15 cellular contexts compared by ENCODE assay signal in the genomic region with DNA sequence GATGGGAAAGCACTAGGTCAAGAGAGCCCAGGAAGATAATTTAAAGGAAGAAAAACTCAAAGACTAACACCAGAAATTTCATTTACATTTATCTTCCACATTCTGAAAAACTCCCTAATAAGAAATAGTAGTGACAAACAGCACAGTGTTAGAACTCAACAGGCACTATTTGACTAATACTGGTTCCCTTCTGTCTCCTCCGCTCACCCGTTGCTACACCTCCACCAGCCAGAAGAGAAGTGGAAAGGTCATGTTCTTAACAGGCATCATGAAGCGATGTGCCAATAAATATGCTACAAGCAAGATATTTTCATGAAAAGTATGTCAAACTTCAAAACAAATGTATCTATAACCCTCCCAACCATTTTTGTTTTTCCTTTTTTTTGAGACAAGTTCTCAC. TPM values are rescaled to one million over a fixed set of nuclear protein-coding genes. Genes with fewer than 3 reads are reported as not detected.
A peak's percentile ranks its signal among the peaks of the same experiment; 100 is the strongest.
DNase-seq lines count a peak whose midpoint lies in the region; ATAC-seq and TF ChIP-seq lines count a peak whose summit lies in the region.
"Had no signal": no experiment of that assay in that cellular context is flagged by ENCODE, and none has a peak within 500 bp of the region (broad histone marks: within the 10 kb centered on the region; RNA-seq: fewer than 3 reads in every experiment).

No MANE protein-coding gene starts in this region.

- no peak for TF ChIP-seq POLR2A in right lobe of liver (IDR thresholded peaks at IDR 0.05)

- H3K36me3 ChIP-seq in DND-41 (ENCODE audit: insufficient read depth, low read length) (no peaks in the 10 kb centered on the region; the same call in 1 of the 2 replicates), right lobe of liver (no peaks in the 10 kb centered on the region), osteoblast (ENCODE audit: insufficient read depth, low read length) (no peaks in the 10 kb centered on the region)
- H3K36me3 ChIP-seq: uterus had no signal

- H4K20me1 ChIP-seq in DND-41 (ENCODE audit: insufficient read depth, low read length) (peaks cover 85% of the 10 kb centered on the region), osteoblast (ENCODE audit: insufficient read depth, low read length) (peaks cover 82% of the 10 kb centered on the region)

- DNase-seq in DND-41: no peak
- no peak for DNase-seq in right lobe of liver
- no peak for DNase-seq in NCI-H82 (lab: John Stamatoyannopoulos, UW)
- no peak for DNase-seq in NCI-H2196 (lab: John Stamatoyannopoulos, UW; ENCODE audit: unreplicated experiment)
- DNase-seq in osteoblast (ENCODE audit: insufficient read length, low spot score, missing footprints): no peak
- no peak for DNase-seq in GM20000 (ENCODE audit: low spot score)
- DNase-seq: DMS 273 treated with DMSO at 0.1 percent for 48 hours, islet precursor cell, KG1, NCI-H510A treated with DMSO at 0.1 percent for 48 hours, SW 1271, uterus had no signal

- H3K27ac ChIP-seq in DND-41 (ENCODE audit: low read length): no peak overlapping the region
- no peak overlapping the region for H3K27ac ChIP-seq in right lobe of liver
- H3K27ac ChIP-seq in osteoblast (ENCODE audit: low read depth, low read length): no peak overlapping the region

- ATAC-seq in DND-41 (ENCODE audit: insufficient read depth, low read depth): no peak
- ATAC-seq in GM18861 (IDR thresholded peaks at IDR 0.05; ENCODE audit: unreplicated experiment): peak; percentile 43
- ATAC-seq in HG03469 (IDR thresholded peaks at IDR 0.05; ENCODE audit: unreplicated experiment): peak; percentile 45
- peak; percentile 76 to 85 (median 78) for ATAC-seq in right lobe of liver
- ATAC-seq: esophagus mucosa had no signal

- 29% methylated on average over 3 of the region's 3 CpGs for WGBS in right lobe of liver (ENCODE audit: insufficient coverage, low coverage, low lambda C conversion rate, missing lambda C conversion rate)

- peaks cover 43% of the 10 kb centered on the region for H3K4me1 ChIP-seq in DND-41 (ENCODE audit: insufficient read depth, low read length)
- H3K4me1 ChIP-seq in right lobe of liver: peaks cover 0 to 46% (median 16%) of the 10 kb centered on the region in 4 donors
- peaks cover 10% of the 10 kb centered on the region for H3K4me1 ChIP-seq in osteoblast (ENCODE audit: insufficient read depth, low read length)
- H3K4me1 ChIP-seq: uterus had no signal

- H3K9ac ChIP-seq in DND-41 (ENCODE audit: low read depth, low read length): no peak overlapping the region

- H3K4me2 ChIP-seq in DND-41 (ENCODE audit: insufficient read depth, low read length) (peak overlapping the region; percentile 70; the same call in 1 of the 2 replicates), osteoblast (ENCODE audit: insufficient read depth, low read length) (no peak overlapping the region)

- intact Hi-C loops in right lobe of liver (cut with DNase I): no loop called here

- H3K27me3 ChIP-seq in DND-41 (ENCODE audit: insufficient read depth, low read length, poor library complexity): no peaks in the 10 kb centered on the region
- no peaks in the 10 kb centered on the region for H3K27me3 ChIP-seq in right lobe of liver
- H3K27me3 ChIP-seq in osteoblast (ENCODE audit: insufficient read depth, low read length): no peaks in the 10 kb centered on the region
- H3K27me3 ChIP-seq: uterus had no signal

- H3K9me3 ChIP-seq in DND-41 (ENCODE audit: insufficient read depth, low read length, severe bottlenecking) (no peaks in the 10 kb centered on the region), right lobe of liver (no peaks in the 10 kb centered on the region), osteoblast (ENCODE audit: low read depth, low read length) (no peaks in the 10 kb centered on the region)
- H3K9me3 ChIP-seq: uterus had no signal

- TF ChIP-seq CTCF in DND-41 (IDR thresholded peaks at IDR 0.05; ENCODE audit: borderline replicate concordance, extremely low read depth, low read length, poor library complexity, severe bottlenecking) (no peak), right lobe of liver (IDR thresholded peaks at IDR 0.05) (no peak), osteoblast (IDR thresholded peaks at IDR 0.05; ENCODE audit: extremely low read depth, low read depth, low read length) (no peak), GM20000 (IDR thresholded peaks at IDR 0.05; ENCODE audit: extremely low read depth, missing control alignments) (no peak)

- H3K4me3 ChIP-seq in DND-41 (ENCODE audit: low read depth in 1 of 2, low read length in 2 of 2) (no peak overlapping the region; a peak in 1 of 4 replicates), right lobe of liver (no peak overlapping the region), osteoblast (ENCODE audit: insufficient read depth, low read length) (no peak overlapping the region)
- H3K4me3 ChIP-seq: uterus had no signal

- H2AFZ ChIP-seq in DND-41 (ENCODE audit: low read depth, low read length) (no peak overlapping the region), osteoblast (ENCODE audit: low read length) (no peak overlapping the region)

- H3K79me2 ChIP-seq in DND-41 (ENCODE audit: insufficient read depth, low read length) (peaks cover 100% of the 10 kb centered on the region), osteoblast (ENCODE audit: insufficient read depth, low read length) (peaks cover 99% of the 10 kb centered on the region)

RNA-seq across cellular contexts. Expression of gene ROCK1, which starts 5.7 kb away (rescaled TPM):
- total RNA-seq in right lobe of liver: 10 to 100 TPM; 17.1 to 23.2 (median 21.6) TPM
- total RNA-seq in osteoblast: 42.7 and 56.0 TPM in 2 replicates
